ENCODE assay signal across 21 cellular contexts in the genomic region with DNA sequence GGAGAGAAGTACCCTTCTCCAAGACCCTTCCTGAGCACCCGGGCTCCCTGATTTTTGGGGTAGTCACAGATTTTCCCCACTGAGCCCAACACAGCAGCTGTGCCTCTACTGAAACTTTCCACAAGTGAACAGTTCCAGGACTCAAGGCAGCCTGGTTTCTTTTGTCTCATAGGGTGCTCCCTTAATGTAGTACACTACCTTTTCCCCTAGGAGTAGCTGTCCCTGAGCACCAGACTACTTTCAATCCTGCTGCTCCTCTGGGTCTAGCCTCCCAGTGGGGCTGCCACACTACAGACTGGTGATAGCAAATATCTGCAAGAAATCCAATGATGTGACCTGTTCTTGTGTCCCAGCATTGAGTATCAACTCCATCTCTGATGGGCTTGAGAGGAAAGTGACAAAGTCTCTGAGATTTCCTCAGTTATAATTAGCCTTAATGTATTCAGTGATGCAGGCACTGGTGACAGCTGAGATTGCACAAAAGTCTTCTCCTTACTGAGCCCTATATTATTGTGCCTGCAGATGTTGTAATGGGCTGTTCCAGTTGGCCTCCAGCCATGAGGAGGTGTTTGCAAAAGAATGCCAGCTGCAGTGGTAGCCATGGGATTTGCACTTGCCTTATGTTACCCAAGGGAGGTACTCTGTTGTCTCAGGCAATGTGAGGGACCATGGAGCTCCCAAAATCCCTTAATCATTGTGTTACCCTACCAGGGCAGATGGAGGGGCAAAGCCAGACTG.
A peak's percentile ranks its signal among the peaks of the same experiment; 100 is the strongest.
DNase-seq lines count a peak whose midpoint lies in the region; ATAC-seq and TF ChIP-seq lines count a peak whose summit lies in the region.
"Had no signal": no experiment of that assay in that cellular context is flagged by ENCODE, and none has a peak within 500 bp of the region (broad histone marks: within the 10 kb centered on the region; RNA-seq: fewer than 3 reads in every experiment).

No MANE protein-coding gene starts in this region.

- no peak for DNase-seq in AG04450 (ENCODE audit: low read depth, low spot score)
- DNase-seq in H4 (ENCODE audit: low spot score): peak; percentile 15
- DNase-seq in SK-MEL-5 (ENCODE audit: low read depth, low spot score): peak; percentile 7
- peak; percentile 55 for DNase-seq in fibroblast of villous mesenchyme (ENCODE audit: low read depth)
- no peak for DNase-seq in Caco-2
- no peak for DNase-seq in NCI-H187 treated with DMSO at 0.1 percent for 48 hours (lab: John Stamatoyannopoulos, UW)
- DNase-seq: activated B cell treated with CpG ODN at 0.5 μM for 24 hours; activated naive CD8-positive, alpha-beta T cell treated with anti-CD3 and anti-CD28 coated beads for 36 hours; brain microvascular endothelial cell; mammary epithelial cell; naive B cell; NCI-H1048; pancreas; Right ventricle myocardium superior; stimulated activated CD4-positive, alpha-beta T cell treated with anti-CD3 and anti-CD28 coated beads, Interleukin-2, amount 100 ng/mL, for 48 hours; T-helper 2 cell had no signal

- no peaks in the 10 kb centered on the region for H3K27me3 Mint-ChIP-seq in Caco-2 (ENCODE audit: insufficient read depth, unreplicated experiment)
- H3K27me3 Mint-ChIP-seq: activated B cell treated with CpG ODN at 0.5 μM for 24 hours; activated naive CD8-positive, alpha-beta T cell treated with anti-CD3 and anti-CD28 coated beads for 36 hours; naive B cell had no signal

- no peak overlapping the region for H3K27ac Mint-ChIP-seq in Caco-2 (ENCODE audit: unreplicated experiment)
- H3K27ac Mint-ChIP-seq: activated B cell treated with CpG ODN at 0.5 μM for 24 hours; activated naive CD8-positive, alpha-beta T cell treated with anti-CD3 and anti-CD28 coated beads for 36 hours; naive B cell had no signal

- H3K4me1 ChIP-seq in Caco-2: peaks cover 8% of the 10 kb centered on the region; the same call in 1 of the 2 replicates
- H3K4me1 ChIP-seq: heart left ventricle, pancreas had no signal

- H3K36me3 ChIP-seq in Caco-2 (ENCODE audit: control insufficient read depth, insufficient read depth, low read length): no peaks in the 10 kb centered on the region
- H3K36me3 ChIP-seq: brain microvascular endothelial cell, heart left ventricle, pancreas had no signal

- no peak for ATAC-seq in HG03342 (IDR thresholded peaks at IDR 0.05; ENCODE audit: unreplicated experiment)
- ATAC-seq in GM18868 (IDR thresholded peaks at IDR 0.05; ENCODE audit: unreplicated experiment): no peak
- ATAC-seq: heart left ventricle, pancreas had no signal

- H3K27ac ChIP-seq in AG04450 (ENCODE audit: low read depth, low read length): no peak overlapping the region
- H3K27ac ChIP-seq: brain microvascular endothelial cell, heart left ventricle, HL-60, pancreas, skin epidermis had no signal

- 0 out of 2 replicates have a peak, but pooled peaks have one; percentile 5 for TF ChIP-seq CTCF in AG04450 (IDR thresholded peaks at IDR 0.05; ENCODE audit: low read depth, low read length)
- TF ChIP-seq CTCF in fibroblast of villous mesenchyme (IDR thresholded peaks at IDR 0.05; ENCODE audit: insufficient read depth, low read depth, low read length): peak; percentile 12
- TF ChIP-seq CTCF in Caco-2 (IDR thresholded peaks at IDR 0.05; ENCODE audit: insufficient read depth in 1 of 2, low read depth in 1 of 2, low read length in 1 of 2, severe bottlenecking in 1 of 2, unreplicated experiment in 1 of 2): peak in 1 of 2 experiments; percentile 22

- H3K9me3 ChIP-seq in AG04450 (ENCODE audit: control insufficient read depth, insufficient read depth, low read length) (no peaks in the 10 kb centered on the region; the same call in 1 of the 2 replicates), Caco-2 (no peaks in the 10 kb centered on the region)
- H3K9me3 ChIP-seq: pancreas had no signal

- in situ Hi-C loops in SK-MEL-5 (cut with HindIII; ENCODE audit: low pct_unique_long_range_greater_than_20kb, low sequenced_read_pairs): no loop called here

- H3K4me3 ChIP-seq in AG04450 (ENCODE audit: low read depth, low read length) (no peak overlapping the region), fibroblast of villous mesenchyme (ENCODE audit: low read depth, low read length) (no peak overlapping the region), Caco-2 (ENCODE audit: low read depth, low read length) (no peak overlapping the region)
- H3K4me3 ChIP-seq: heart left ventricle, pancreas, skin epidermis had no signal

- peaks cover 8% of the 10 kb centered on the region for H3K4me1 Mint-ChIP-seq in Caco-2 (ENCODE audit: low read depth, unreplicated experiment)
- H3K4me1 Mint-ChIP-seq: activated B cell treated with CpG ODN at 0.5 μM for 24 hours; activated naive CD8-positive, alpha-beta T cell treated with anti-CD3 and anti-CD28 coated beads for 36 hours; naive B cell had no signal

- no peak overlapping the region for H3K4me3 Mint-ChIP-seq in Caco-2 (ENCODE audit: unreplicated experiment)
- H3K4me3 Mint-ChIP-seq: activated B cell treated with CpG ODN at 0.5 μM for 24 hours; activated naive CD8-positive, alpha-beta T cell treated with anti-CD3 and anti-CD28 coated beads for 36 hours; naive B cell had no signal

- POLR2A ChIA-PET in AG04450 (lab: Yijun Ruan, JAX): no interaction called here
- POLR2A ChIA-PET in Caco-2 (lab: Charles Lee): no interaction called here

- CTCF ChIA-PET in AG04450 (lab: Charles Lee): no interaction called here
- CTCF ChIA-PET in Caco-2 (lab: Charles Lee): no interaction called here

- H3K36me3 Mint-ChIP-seq in Caco-2 (ENCODE audit: insufficient read depth, unreplicated experiment): no peaks in the 10 kb centered on the region
- H3K36me3 Mint-ChIP-seq: activated naive CD8-positive, alpha-beta T cell treated with anti-CD3 and anti-CD28 coated beads for 36 hours; naive B cell had no signal

- H3K9me3 Mint-ChIP-seq in Caco-2 (ENCODE audit: unreplicated experiment): no peaks in the 10 kb centered on the region

- BruUV-seq in Caco-2 (replicated peaks; lab: Mats Ljungman, UMichigan): no TSS peak

- H3K27me3 ChIP-seq in AG04450 (ENCODE audit: control insufficient read depth, insufficient read depth, low read length) (no peaks in the 10 kb centered on the region), Caco-2 (replicated peaks; ENCODE audit: control insufficient read depth, insufficient read depth, low read length) (no peaks in the 10 kb centered on the region)
- H3K27me3 ChIP-seq: brain microvascular endothelial cell, heart left ventricle, pancreas had no signal

- intact Hi-C loops in Caco-2 (cut with micrococcal nuclease; ENCODE audit: unreplicated experiment): no loop called here

Comparison
In these comparisons a context has a peak if more than half of its experiments do, and no peak if none do; other contexts are left out.
1. DNase-seq: peak in H4 (single experiment), SK-MEL-5 (single experiment) and fibroblast of villous mesenchyme (single experiment); none in AG04450 (single experiment), Caco-2 (0 of 2) and NCI-H187 treated with DMSO at 0.1 percent for 48 hours (single experiment).